16 cellular contexts compared by ENCODE assay signal in genomic region chr1:234537236-234537635, GRCh38. TPM values are rescaled to one million over a fixed set of nuclear protein-coding genes. Genes with fewer than 3 reads are reported as not detected.
DNase-seq lines count a peak whose midpoint lies in the region; ATAC-seq and TF ChIP-seq lines count a peak whose summit lies in the region.
"Had no signal": no experiment of that assay in that cellular context is flagged by ENCODE, and none has a peak within 500 bp of the region (broad histone marks: within the 10 kb centered on the region; RNA-seq: fewer than 3 reads in every experiment).

No MANE protein-coding gene starts in this region.

- peaks cover 0 to 8% (median 0%) of the 10 kb centered on the region in 5 experiments for H3K9me3 Mint-ChIP-seq in brain

- no peak for DNase-seq in thyroid gland
- no peak for DNase-seq in NCI-H2171 treated with DMSO at 0.1 percent for 48 hours (lab: John Stamatoyannopoulos, UW)
- DNase-seq in GOT3 (lab: John Stamatoyannopoulos, UW), result no peak
- DNase-seq: activated CD8-positive, alpha-beta T cell treated with anti-CD3 and anti-CD28 coated beads, Interleukin-2, amount 10 ng/mL, durations not matched to agents 7 days and 5 days; activated gamma-delta T cell treated with Interleukin-2 at 50 U/mL for 16 hours; DMS53; effector memory CD4-positive, alpha-beta T cell; H7; MG63; midbrain; NCI-H2081; NCI-H69 had no signal

- H3K9me3 ChIP-seq in esophagus (ENCODE audit: control insufficient read depth in 2 of 2, insufficient read depth in 1 of 2, low read depth in 1 of 2, low read length in 1 of 2), result no peaks in the 10 kb centered on the region
- no peaks in the 10 kb centered on the region for H3K9me3 ChIP-seq in muscle layer of duodenum (ENCODE audit: control insufficient read depth in 1 of 2, low read length in 2 of 2)
- H3K9me3 ChIP-seq in thyroid gland, result no peaks in the 10 kb centered on the region

- peak overlapping the region; percentile 94 to 97 for H3K27ac ChIP-seq in esophagus (ENCODE audit: low read depth in 2 of 2, low read length in 1 of 2)
- peak overlapping the region; percentile 93 for H3K27ac ChIP-seq in muscle layer of duodenum (ENCODE audit: low read length)
- peak overlapping the region; percentile 98 to 99 (median 99) for H3K27ac ChIP-seq in thyroid gland

- TF ChIP-seq CTCF in brain (conservative IDR thresholded peaks at IDR 0.05) (no peak), thyroid gland (IDR thresholded peaks at IDR 0.05) (no peak)

- intact Hi-C loops in thyroid gland (cut with DNase I), result loop anchor here (5.0 kb wide), 1 partner anchor 70 kb away; no protein-coding TSS in a partner anchor

- ATAC-seq in HG03280 (IDR thresholded peaks at IDR 0.05; ENCODE audit: unreplicated experiment), result no peak
- ATAC-seq: activated CD8-positive, alpha-beta T cell treated with anti-CD3 and anti-CD28 coated beads, Interleukin-2, amount 10 ng/mL, durations not matched to agents 7 days and 5 days had no signal

- H3K4me1 ChIP-seq in esophagus (ENCODE audit: control insufficient read depth in 2 of 2, insufficient read depth in 2 of 2, low read length in 1 of 2) (peaks cover 10 to 34% of the 10 kb centered on the region in 2 donors), muscle layer of duodenum (ENCODE audit: control insufficient read depth in 1 of 2, insufficient read depth in 2 of 2, low read length in 2 of 2) (peaks cover 48 to 77% of the 10 kb centered on the region in 2 donors), thyroid gland (peaks cover 76 to 83% of the 10 kb centered on the region in 2 donors)

- H3K4me1 Mint-ChIP-seq in brain, result peaks cover 100% of the 10 kb centered on the region

- H3K27ac Mint-ChIP-seq in brain, result peak overlapping the region in 3 of 5 experiments; percentile 99 to 100 (median 100)
- H3K27ac Mint-ChIP-seq: activated CD8-positive, alpha-beta T cell treated with anti-CD3 and anti-CD28 coated beads, Interleukin-2, amount 10 ng/mL, durations not matched to agents 7 days and 5 days had no signal

- H3K27me3 ChIP-seq in esophagus (ENCODE audit: control insufficient read depth in 1 of 2, insufficient read depth in 2 of 2, low read length in 2 of 2) (no peaks in the 10 kb centered on the region), muscle layer of duodenum (ENCODE audit: low read depth, low read length) (no peaks in the 10 kb centered on the region), thyroid gland (no peaks in the 10 kb centered on the region)
- H3K27me3 ChIP-seq: MG63 had no signal

- no peak for TF ChIP-seq POLR2A in thyroid gland (IDR thresholded peaks at IDR 0.05)

- H3K4me3 ChIP-seq in esophagus (ENCODE audit: low read depth in 1 of 2, low read length in 2 of 2) (no peak overlapping the region), muscle layer of duodenum (ENCODE audit: low read depth in 1 of 2, low read length in 2 of 2) (no peak overlapping the region), thyroid gland (replicated peaks in 1 of 3) (no peak overlapping the region)
- H3K4me3 ChIP-seq: MG63 had no signal

- WGBS in esophagus, 2 donors, result 42 to 61% methylated on average over 5 of the region's 5 CpGs
- 69 to 77% methylated on average over 5 of the region's 5 CpGs for WGBS in thyroid gland, 2 donors

- no peaks in the 10 kb centered on the region for H3K36me3 ChIP-seq in esophagus (ENCODE audit: control insufficient read depth in 2 of 2, insufficient read depth in 2 of 2, low read length in 1 of 2)
- no peaks in the 10 kb centered on the region for H3K36me3 ChIP-seq in muscle layer of duodenum (ENCODE audit: control insufficient read depth in 1 of 2, insufficient read depth in 2 of 2, low read length in 2 of 2)
- H3K36me3 ChIP-seq in thyroid gland, result no peaks in the 10 kb centered on the region
- H3K36me3 ChIP-seq: MG63 had no signal

- H3K27me3 Mint-ChIP-seq in brain, result peaks cover 4% of the 10 kb centered on the region

- H3K36me3 Mint-ChIP-seq in brain, result no peaks in the 10 kb centered on the region

- H3K4me3 Mint-ChIP-seq in brain, result no peak overlapping the region
- H3K4me3 Mint-ChIP-seq: activated CD8-positive, alpha-beta T cell treated with anti-CD3 and anti-CD28 coated beads, Interleukin-2, amount 10 ng/mL, durations not matched to agents 7 days and 5 days had no signal

RNA-seq across cellular contexts. Expression of gene TARBP1, which starts 58.3 kb away (rescaled TPM):
- 5.4 TPM for polyA plus RNA-seq in brain (ENCODE audit: insufficient read depth, low read depth, low replicate concordance)
- 10 to 100 TPM; 16.8 to 32.5 TPM for polyA plus RNA-seq in esophagus
- total RNA-seq in thyroid gland, result 10 to 100 TPM; 27.1 to 58.1 (median 31.3) TPM
